In genomic region chr17:19236351-19237138, GRCh38 we compare ENCODE assay signal across 8 cellular contexts. TPM values are rescaled to one million over a fixed set of nuclear protein-coding genes. Genes with fewer than 3 reads are reported as not detected.
A peak's percentile ranks its signal among the peaks of the same experiment; 100 is the strongest.
DNase-seq lines count a peak whose midpoint lies in the region; ATAC-seq and TF ChIP-seq lines count a peak whose summit lies in the region.
"Not testable (repeated sequence)": the region's sequence is repeated elsewhere in the genome, so short reads cannot be mapped to it uniquely, and the experiment has no call there.

No MANE protein-coding gene starts in this region.

- ATAC-seq in GM18498 (IDR thresholded peaks at IDR 0.05; ENCODE audit: unreplicated experiment) (peak; percentile 63), GM19467 (IDR thresholded peaks at IDR 0.05; ENCODE audit: unreplicated experiment) (peak; percentile 52), HG02623 (IDR thresholded peaks at IDR 0.05; ENCODE audit: unreplicated experiment) (peak; percentile 23), HG03280 (IDR thresholded peaks at IDR 0.05; ENCODE audit: unreplicated experiment) (peak; percentile 29), T-helper 17 cell (peak; percentile 79), lung (ENCODE audit: insufficient read depth, low FRiP score) (peak; percentile 61)

- H3K4me1 ChIP-seq in lung (ENCODE audit: control insufficient read depth in 2 of 2, insufficient read depth in 2 of 2, low read length in 2 of 2): not testable (repeated sequence)
- H3K4me1 ChIP-seq in tibial artery: peaks cover 0 to 33% (median 10%) of the 10 kb centered on the region in 4 donors

- WGBS in lung, 2 donors: no CpG with 5 or more reads among the region's 32 CpGs

- not testable (repeated sequence) for H3K36me3 ChIP-seq in lung (ENCODE audit: control insufficient read depth in 2 of 2, insufficient read depth in 2 of 2, low read length in 2 of 2); tibial artery

- H3K27ac ChIP-seq in coronary artery; lung (ENCODE audit: low read depth in 1 of 2, low read length in 1 of 2); tibial artery: not testable (repeated sequence)

- TF ChIP-seq CTCF in coronary artery (IDR thresholded peaks at IDR 0.05); lung (IDR thresholded peaks at IDR 0.05; ENCODE audit: control extremely low read depth, extremely low read depth); tibial artery (IDR thresholded peaks at IDR 0.05): not testable (repeated sequence)

- intact Hi-C loops in tibial artery (cut with DNase I; ENCODE audit: low total_unique reads): not testable (repeated sequence)

- H3K4me3 Mint-ChIP-seq in T-helper 17 cell: not testable (repeated sequence)

- not testable (repeated sequence) for H3K27ac Mint-ChIP-seq in T-helper 17 cell

- DNase-seq in T-helper 17 cell; coronary artery (ENCODE audit: low spot score); lung (ENCODE audit: low spot score); tibial artery: not testable (repeated sequence)

- not testable (repeated sequence) for H3K9me3 ChIP-seq in T-helper 17 cell (ENCODE audit: control insufficient read depth, low read length, poor library complexity, severe bottlenecking); lung (ENCODE audit: control insufficient read depth in 2 of 2, insufficient read depth in 1 of 2, low read length in 1 of 2); tibial artery

- H3K27me3 Mint-ChIP-seq in T-helper 17 cell: not testable (repeated sequence)

- H3K36me3 Mint-ChIP-seq in T-helper 17 cell (ENCODE audit: low read depth): not testable (repeated sequence)

- peak overlapping the region; percentile 94 for H3K4me3 ChIP-seq in coronary artery
- H3K4me3 ChIP-seq in lung: not testable (repeated sequence)
- peak overlapping the region; percentile 76 to 86 for H3K4me3 ChIP-seq in tibial artery

- not testable (repeated sequence) for H3K27me3 ChIP-seq in lung (ENCODE audit: control insufficient read depth, insufficient read depth); tibial artery

- H3K4me1 Mint-ChIP-seq in T-helper 17 cell: not testable (repeated sequence)

RNA-seq across cellular contexts. Expression of gene EPN2, which starts 0.6 kb away (rescaled TPM):
- 1 to 10 TPM; 6.0 to 7.2 TPM for total RNA-seq in T-helper 17 cell
- total RNA-seq in lung: 10 to 100 TPM; 51.0 to 73.7 TPM
- 10 to 100 TPM; 16.7 to 23.8 TPM for polyA plus RNA-seq in lung

Comparison
In these comparisons a context has a peak if more than half of its experiments do, and no peak if none do; other contexts are left out.
1. ATAC-seq: peak in every context shown above with its lines; median percentile 79 in T-helper 17 cell; 63 in GM18498; 61 in lung; 52 in GM19467; 29 in HG03280; 23 in HG02623.
2. RNA of gene EPN2, which starts 0.6 kb away (total RNA-seq): 51.0 to 73.7 TPM in lung; 6.0 to 7.2 TPM in T-helper 17 cell; every median in the first group is over 4 times any median in the second.